11 cellular contexts compared by ENCODE assay signal in the genomic region with DNA sequence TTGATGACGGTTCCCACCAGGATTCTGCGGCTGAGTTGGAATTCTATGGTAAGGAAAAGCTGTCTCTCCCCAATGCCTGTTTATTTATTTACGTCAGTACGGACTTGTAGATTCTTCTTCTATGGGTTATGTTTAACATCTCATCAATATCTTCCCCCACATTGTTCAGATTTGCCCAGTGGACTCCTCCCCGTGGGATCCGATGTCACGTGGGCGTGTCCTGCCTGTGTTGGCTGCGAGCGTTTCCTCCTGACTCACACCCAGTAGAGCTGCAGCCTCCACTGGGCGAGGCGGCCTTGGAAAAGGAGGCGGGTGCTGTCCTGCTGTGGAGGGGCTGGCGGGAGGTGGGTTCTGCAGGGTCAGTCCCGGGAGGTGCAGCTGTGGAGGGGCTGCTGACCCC. TPM values are rescaled to one million over a fixed set of nuclear protein-coding genes. Genes with fewer than 3 reads are reported as not detected.
DNase-seq lines count a peak whose midpoint lies in the region; ATAC-seq and TF ChIP-seq lines count a peak whose summit lies in the region.
"Had no signal": no experiment of that assay in that cellular context is flagged by ENCODE, and none has a peak within 500 bp of the region (broad histone marks: within the 10 kb centered on the region; RNA-seq: fewer than 3 reads in every experiment).

No MANE protein-coding gene starts in this region.

- H3K56ac ChIP-seq in H9 (ENCODE audit: insufficient read length, low read depth, low read length), result no peak overlapping the region

- H3K18ac ChIP-seq in H9 (ENCODE audit: insufficient read length, low read depth, low read length), result no peak overlapping the region

- H3K9me3 ChIP-seq in H9 (ENCODE audit: control insufficient read depth, low read depth, low read length), result no peaks in the 10 kb centered on the region

- H4K20me1 ChIP-seq in H9 (ENCODE audit: control insufficient read depth, insufficient read depth, insufficient read length), result no peaks in the 10 kb centered on the region

- H2BK12ac ChIP-seq in H9 (ENCODE audit: insufficient read length, low read depth, low read length), result no peak overlapping the region

- H3K79me1 ChIP-seq in H9 (ENCODE audit: insufficient read depth, low read depth, low read length, poor library complexity, severe bottlenecking), result no peaks in the 10 kb centered on the region

- peaks cover 43% of the 10 kb centered on the region for H3K27me3 Mint-ChIP-seq in dendritic cell treated with granulocyte-macrophage colony-stimulating factor and Interleukin-4, amounts not matched to agents 40 ng/mL and 50 ng/mL, for 4 days
- H3K27me3 Mint-ChIP-seq in H9 (ENCODE audit: low read depth), result peaks cover 27% of the 10 kb centered on the region

- H3K23me2 ChIP-seq in H9 (ENCODE audit: insufficient read length, low read depth, low read length, poor library complexity, severe bottlenecking), result no peaks in the 10 kb centered on the region

- no peaks in the 10 kb centered on the region for H3K9me3 Mint-ChIP-seq in dendritic cell treated with granulocyte-macrophage colony-stimulating factor and Interleukin-4, amounts not matched to agents 40 ng/mL and 50 ng/mL, for 4 days
- peaks cover 0 to 2% of the 10 kb centered on the region in 2 experiments; a peak in 2 of 5 replicates for H3K9me3 Mint-ChIP-seq in H9
- H3K9me3 Mint-ChIP-seq: natural killer cell had no signal

- no peak overlapping the region for H3K4me2 ChIP-seq in H9 (ENCODE audit: insufficient read depth, insufficient read length, low read length)

- H3K36me3 Mint-ChIP-seq in dendritic cell treated with granulocyte-macrophage colony-stimulating factor and Interleukin-4, amounts not matched to agents 40 ng/mL and 50 ng/mL, for 4 days (ENCODE audit: low read depth), result no peaks in the 10 kb centered on the region
- no peaks in the 10 kb centered on the region for H3K36me3 Mint-ChIP-seq in H9 (ENCODE audit: insufficient read depth in 1 of 3, low read depth in 3 of 3)
- H3K36me3 Mint-ChIP-seq: natural killer cell had no signal

- no peak overlapping the region for H3T11ph ChIP-seq in H9 (ENCODE audit: low read length)

- ATAC-seq in HG03432 (IDR thresholded peaks at IDR 0.05; ENCODE audit: unreplicated experiment), result no peak
- ATAC-seq: natural killer cell had no signal

- H2AFZ ChIP-seq in H9 (ENCODE audit: low read length), result no peak overlapping the region

- intact Hi-C loops in dendritic cell treated with granulocyte-macrophage colony-stimulating factor and Interleukin-4, amounts not matched to agents 40 ng/mL and 50 ng/mL, for 4 days (cut with micrococcal nuclease), result no loop called here

- H2BK15ac ChIP-seq in H9 (ENCODE audit: low read depth, low read length), result no peak overlapping the region

- no peak for TF ChIP-seq CTCF in H9 (conservative IDR thresholded peaks at IDR 0.05)

- H3K9ac ChIP-seq in H9 (ENCODE audit: extremely low read depth, insufficient read length, low read length), result no peak overlapping the region

- no CpG with 5 or more reads among the region's 15 CpGs for WGBS in H9 (ENCODE audit: extremely low coverage, insufficient read length, low lambda C conversion rate)

- DNase-seq in Daoy (ENCODE audit: low read depth), result peak; percentile 75
- DNase-seq in NCI-H226, result peak; percentile 72
- DNase-seq in myocyte (ENCODE audit: low read depth), result peak; percentile 36
- DNase-seq in HK-2 (ENCODE audit: unreplicated experiment), result no peak
- DNase-seq in H9, result no peak
- no peak for DNase-seq in NCI-H82 (lab: John Stamatoyannopoulos, UW)
- DNase-seq: cortex of kidney, natural killer cell, NCI-H446 treated with DMSO at 0.1 percent for 48 hours had no signal

- H3K79me2 ChIP-seq in H9 (ENCODE audit: insufficient read depth, low read length), result no peaks in the 10 kb centered on the region

- H2AK5ac ChIP-seq in H9 (ENCODE audit: insufficient read length, low read length), result no peak overlapping the region

- no peaks in the 10 kb centered on the region; the same call in 1 of the 2 replicates for H3K4me1 ChIP-seq in H9 (ENCODE audit: insufficient read depth, low read length)

- peaks cover 78% of the 10 kb centered on the region for H3K4me1 Mint-ChIP-seq in dendritic cell treated with granulocyte-macrophage colony-stimulating factor and Interleukin-4, amounts not matched to agents 40 ng/mL and 50 ng/mL, for 4 days (ENCODE audit: low read depth)
- peaks cover 2 to 5% of the 10 kb centered on the region in 2 experiments for H3K4me1 Mint-ChIP-seq in H9

- no peak overlapping the region for H3K4ac ChIP-seq in H9 (ENCODE audit: low read depth, low read length)

- H2BK20ac ChIP-seq in H9 (ENCODE audit: low read depth, low read length, poor library complexity, severe bottlenecking), result no peak overlapping the region

- H3K4me3 Mint-ChIP-seq in dendritic cell treated with granulocyte-macrophage colony-stimulating factor and Interleukin-4, amounts not matched to agents 40 ng/mL and 50 ng/mL, for 4 days, result no peak overlapping the region
- H3K4me3 Mint-ChIP-seq in H9, result no peak overlapping the region
- H3K4me3 Mint-ChIP-seq: natural killer cell had no signal

- no peak overlapping the region for H3K23ac ChIP-seq in H9 (ENCODE audit: insufficient read length, low read depth, low read length)

- no peak overlapping the region; the same call in 1 of the 2 replicates for H3K14ac ChIP-seq in H9 (ENCODE audit: insufficient read depth, low read length)

- H2BK5ac ChIP-seq in H9 (ENCODE audit: insufficient read length, low read length), result no peak overlapping the region

- H4K5ac ChIP-seq in H9 (ENCODE audit: insufficient read length, low read depth, low read length), result no peak overlapping the region

- H4K8ac ChIP-seq in H9 (replicated peaks; ENCODE audit: insufficient read length, low read depth, low read length), result no peak overlapping the region

- no peaks in the 10 kb centered on the region for H3K27me3 ChIP-seq in H9 (ENCODE audit: insufficient read depth, low read length)

- H4K91ac ChIP-seq in H9 (ENCODE audit: insufficient read length, low read depth, low read length), result no peak overlapping the region

- H2BK120ac ChIP-seq in H9 (ENCODE audit: low read depth, low read length, poor library complexity, severe bottlenecking), result no peak overlapping the region

- no peak overlapping the region for H3K27ac ChIP-seq in H9 (ENCODE audit: insufficient read length, low read depth, low read length)

- H3K27ac Mint-ChIP-seq in dendritic cell treated with granulocyte-macrophage colony-stimulating factor and Interleukin-4, amounts not matched to agents 40 ng/mL and 50 ng/mL, for 4 days, result peak overlapping the region; percentile 63
- H3K27ac Mint-ChIP-seq in H9, result no peak overlapping the region
- H3K27ac Mint-ChIP-seq: natural killer cell had no signal

RNA-seq across cellular contexts. Expression of a gene that starts 46.8 kb away (rescaled TPM):
- total RNA-seq in Daoy (2014; rRNA removed; shearing (Covaris generic)), result 15.4 and 16.3 TPM in 2 replicates
- total RNA-seq in myocyte, result 0.11 and 0.16 TPM in 2 replicates
- 0.32 TPM for polyA plus RNA-seq in myocyte (2012)
- total RNA-seq in H9 (2021), result 8.4 and 9.4 TPM in 2 replicates

Comparison
In these comparisons a context has a peak if more than half of its experiments do, and no peak if none do; other contexts are left out.
1. DNase-seq: peak in Daoy (single experiment), NCI-H226 (single experiment) and myocyte (single experiment); none in HK-2 (single experiment), H9 (single experiment) and NCI-H82 (single experiment).